ENCODE assay signal across 14 cellular contexts in genomic region chr2:28448738-28449100, GRCh38. TPM values are rescaled to one million over a fixed set of nuclear protein-coding genes. Genes with fewer than 3 reads are reported as not detected.
DNase-seq lines count a peak whose midpoint lies in the region; ATAC-seq and TF ChIP-seq lines count a peak whose summit lies in the region.
"Had no signal": no experiment of that assay in that cellular context is flagged by ENCODE, and none has a peak within 500 bp of the region (broad histone marks: within the 10 kb centered on the region; RNA-seq: fewer than 3 reads in every experiment).

No MANE protein-coding gene starts in this region.

- H3K27ac ChIP-seq in hepatocyte (peak overlapping the region; percentile 58), subcutaneous abdominal adipose tissue (ENCODE audit: low read depth, low read length) (peak overlapping the region; percentile 23)
- H3K27ac ChIP-seq: psoas muscle had no signal

- H3K79me2 ChIP-seq in hepatocyte, result no peaks in the 10 kb centered on the region

- H3K4me2 ChIP-seq in hepatocyte, result no peak overlapping the region

- H3K9me3 ChIP-seq in hepatocyte (ENCODE audit: low read depth), result no peaks in the 10 kb centered on the region
- H3K9me3 ChIP-seq in subcutaneous abdominal adipose tissue (ENCODE audit: control insufficient read depth in 5 of 5, low read length in 5 of 5), result no peaks in the 10 kb centered on the region
- H3K9me3 ChIP-seq: psoas muscle had no signal

- intact Hi-C loops in activated CD8-positive, alpha-beta T cell treated with anti-CD3 and anti-CD28 coated beads for 36 hours (cut with micrococcal nuclease), result loop anchor here (5.0 kb wide), 2 partner anchors 41 to 56 kb away; partner anchors contain the start of gene FOSL2

- peaks cover 42% of the 10 kb centered on the region for H3K4me1 Mint-ChIP-seq in activated naive CD4-positive, alpha-beta T cell treated with anti-CD3 and anti-CD28 coated beads, Interleukin-2, amount 50 U/mL, for 24 hours
- peaks cover 64% of the 10 kb centered on the region for H3K4me1 Mint-ChIP-seq in activated CD8-positive, alpha-beta T cell treated with anti-CD3 and anti-CD28 coated beads for 36 hours (ENCODE audit: low read depth)

- no peak overlapping the region for H3K4me3 ChIP-seq in hepatocyte
- no peak overlapping the region for H3K4me3 ChIP-seq in subcutaneous abdominal adipose tissue (ENCODE audit: low read depth in 1 of 5, low read length in 5 of 5)
- H3K4me3 ChIP-seq: psoas muscle had no signal

- no peak overlapping the region for H2AFZ ChIP-seq in hepatocyte

- no peak for DNase-seq in activated naive CD4-positive, alpha-beta T cell (lab: John Stamatoyannopoulos, UW)
- no peak for DNase-seq in activated CD8-positive, alpha-beta T cell treated with anti-CD3 and anti-CD28 coated beads for 36 hours
- DNase-seq in hepatocyte (ENCODE audit: low spot score) (no peak), NCI-H2227 (lab: John Stamatoyannopoulos, UW; ENCODE audit: unreplicated experiment) (no peak)
- DNase-seq in central memory CD4-positive, alpha-beta T cell, result no peak
- DNase-seq: NCI-H2081; NCI-H69; psoas muscle; RPMI8226; stimulated activated CD4-positive, alpha-beta T cell treated with anti-CD3 and anti-CD28 coated beads, Interleukin-2, amount 100 ng/mL, for 48 hours; T-helper 9 cell had no signal

- peak overlapping the region in 2 of 5 donors; percentile 21 to 26 for H3K9ac ChIP-seq in subcutaneous abdominal adipose tissue (ENCODE audit: low read length in 5 of 5)

- CTCF ChIA-PET in activated CD8-positive, alpha-beta T cell treated with anti-CD3 and anti-CD28 coated beads for 36 hours (lab: Charles Lee), result interaction anchor here (1.5 kb wide), 1 partner anchor 24 kb away, joined by 7 read pairs; no protein-coding TSS in a partner anchor

- H3K27me3 Mint-ChIP-seq in activated naive CD4-positive, alpha-beta T cell treated with anti-CD3 and anti-CD28 coated beads, Interleukin-2, amount 50 U/mL, for 24 hours, result no peaks in the 10 kb centered on the region
- no peaks in the 10 kb centered on the region for H3K27me3 Mint-ChIP-seq in activated CD8-positive, alpha-beta T cell treated with anti-CD3 and anti-CD28 coated beads for 36 hours

- POLR2A ChIA-PET in activated CD8-positive, alpha-beta T cell treated with anti-CD3 and anti-CD28 coated beads for 36 hours (lab: Charles Lee), result interaction anchor here (1.1 to 2.2 kb wide), 5 partner anchors 15 to 178 kb away, joined by 3 to 11 read pairs (median 6); no protein-coding TSS in a partner anchor

- no peaks in the 10 kb centered on the region for H4K20me1 ChIP-seq in hepatocyte (ENCODE audit: insufficient read depth, poor library complexity, severe bottlenecking)

- TF ChIP-seq CTCF in activated CD8-positive, alpha-beta T cell treated with anti-CD3 and anti-CD28 coated beads for 36 hours (IDR thresholded peaks at IDR 0.05), result no peak
- no peak for TF ChIP-seq CTCF in hepatocyte (IDR thresholded peaks at IDR 0.05; ENCODE audit: poor library complexity)

- WGBS in hepatocyte (ENCODE audit: low lambda C conversion rate, missing lambda C conversion rate), result 94% methylated on average over 3 of the region's 3 CpGs

- no peaks in the 10 kb centered on the region for H3K9me3 Mint-ChIP-seq in activated naive CD4-positive, alpha-beta T cell treated with anti-CD3 and anti-CD28 coated beads, Interleukin-2, amount 50 U/mL, for 24 hours
- H3K9me3 Mint-ChIP-seq in activated CD8-positive, alpha-beta T cell treated with anti-CD3 and anti-CD28 coated beads for 36 hours, result no peaks in the 10 kb centered on the region

- H3K9me2 ChIP-seq in hepatocyte (replicated peaks; ENCODE audit: insufficient read depth), result no peaks in the 10 kb centered on the region

- peaks cover 3% of the 10 kb centered on the region for H3K4me1 ChIP-seq in hepatocyte (ENCODE audit: insufficient read depth)
- H3K4me1 ChIP-seq in subcutaneous abdominal adipose tissue (ENCODE audit: control insufficient read depth in 5 of 5, insufficient read depth in 5 of 5, low read length in 5 of 5), result peaks cover 5 to 21% (median 15%) of the 10 kb centered on the region in 5 donors
- H3K4me1 ChIP-seq: psoas muscle had no signal

- H3K4me3 Mint-ChIP-seq in activated naive CD4-positive, alpha-beta T cell treated with anti-CD3 and anti-CD28 coated beads, Interleukin-2, amount 50 U/mL, for 24 hours, result peak overlapping the region; percentile 36
- H3K4me3 Mint-ChIP-seq in activated CD8-positive, alpha-beta T cell treated with anti-CD3 and anti-CD28 coated beads for 36 hours, result no peak overlapping the region

- peak overlapping the region; percentile 30 for H3K27ac Mint-ChIP-seq in activated naive CD4-positive, alpha-beta T cell treated with anti-CD3 and anti-CD28 coated beads, Interleukin-2, amount 50 U/mL, for 24 hours
- peak overlapping the region; percentile 51 for H3K27ac Mint-ChIP-seq in activated CD8-positive, alpha-beta T cell treated with anti-CD3 and anti-CD28 coated beads for 36 hours

- H3K27me3 ChIP-seq in hepatocyte, result no peaks in the 10 kb centered on the region
- H3K27me3 ChIP-seq in subcutaneous abdominal adipose tissue (ENCODE audit: control insufficient read depth in 5 of 5, insufficient read depth in 4 of 5, low read length in 5 of 5), result peaks cover 0 to 3% (median 0%) of the 10 kb centered on the region in 5 donors

- ATAC-seq in activated CD8-positive, alpha-beta T cell treated with anti-CD3 and anti-CD28 coated beads for 36 hours, result no peak
- ATAC-seq in HG02571 (IDR thresholded peaks at IDR 0.05; ENCODE audit: unreplicated experiment), result no peak
- ATAC-seq: psoas muscle had no signal

- H3K36me3 ChIP-seq in hepatocyte (replicated peaks; ENCODE audit: insufficient read depth, low read depth) (no peaks in the 10 kb centered on the region), subcutaneous abdominal adipose tissue (ENCODE audit: control insufficient read depth in 5 of 5, insufficient read depth in 5 of 5, low read length in 5 of 5) (no peaks in the 10 kb centered on the region)

- no peaks in the 10 kb centered on the region for H3K36me3 Mint-ChIP-seq in activated naive CD4-positive, alpha-beta T cell treated with anti-CD3 and anti-CD28 coated beads, Interleukin-2, amount 50 U/mL, for 24 hours
- no peaks in the 10 kb centered on the region for H3K36me3 Mint-ChIP-seq in activated CD8-positive, alpha-beta T cell treated with anti-CD3 and anti-CD28 coated beads for 36 hours (ENCODE audit: low read depth)

RNA-seq across cellular contexts. Expression of gene PLB1, which starts 47.1 kb away (rescaled TPM):
- under 1 TPM; 0.25 to 0.50 TPM for total RNA-seq in activated CD8-positive, alpha-beta T cell treated with anti-CD3 and anti-CD28 coated beads for 36 hours
- 19.2 and 21.7 TPM in 2 replicates for total RNA-seq in hepatocyte
- polyA plus RNA-seq in hepatocyte, result 19.7 and 20.5 TPM in 2 replicates

RNA-seq across cellular contexts. Expression of gene FOSL2, which starts 56.1 kb away (rescaled TPM):
- 100 to 1,000 TPM; 114 to 119 TPM for total RNA-seq in activated CD8-positive, alpha-beta T cell treated with anti-CD3 and anti-CD28 coated beads for 36 hours
- total RNA-seq in hepatocyte, result 148 and 164 TPM in 2 replicates
- 84.0 and 91.1 TPM in 2 replicates for polyA plus RNA-seq in hepatocyte

Comparison
In these comparisons a context has a peak if more than half of its experiments do, and no peak if none do; other contexts are left out.
1. RNA of gene PLB1, which starts 47.1 kb away (total RNA-seq): 19.2 to 21.7 TPM in hepatocyte; 0.25 to 0.50 TPM in activated CD8-positive, alpha-beta T cell treated with anti-CD3 and anti-CD28 coated beads for 36 hours; every median in the first group is over 10 times any median in the second.